ENCODE assay signal across 10 cellular contexts in the genomic region with DNA sequence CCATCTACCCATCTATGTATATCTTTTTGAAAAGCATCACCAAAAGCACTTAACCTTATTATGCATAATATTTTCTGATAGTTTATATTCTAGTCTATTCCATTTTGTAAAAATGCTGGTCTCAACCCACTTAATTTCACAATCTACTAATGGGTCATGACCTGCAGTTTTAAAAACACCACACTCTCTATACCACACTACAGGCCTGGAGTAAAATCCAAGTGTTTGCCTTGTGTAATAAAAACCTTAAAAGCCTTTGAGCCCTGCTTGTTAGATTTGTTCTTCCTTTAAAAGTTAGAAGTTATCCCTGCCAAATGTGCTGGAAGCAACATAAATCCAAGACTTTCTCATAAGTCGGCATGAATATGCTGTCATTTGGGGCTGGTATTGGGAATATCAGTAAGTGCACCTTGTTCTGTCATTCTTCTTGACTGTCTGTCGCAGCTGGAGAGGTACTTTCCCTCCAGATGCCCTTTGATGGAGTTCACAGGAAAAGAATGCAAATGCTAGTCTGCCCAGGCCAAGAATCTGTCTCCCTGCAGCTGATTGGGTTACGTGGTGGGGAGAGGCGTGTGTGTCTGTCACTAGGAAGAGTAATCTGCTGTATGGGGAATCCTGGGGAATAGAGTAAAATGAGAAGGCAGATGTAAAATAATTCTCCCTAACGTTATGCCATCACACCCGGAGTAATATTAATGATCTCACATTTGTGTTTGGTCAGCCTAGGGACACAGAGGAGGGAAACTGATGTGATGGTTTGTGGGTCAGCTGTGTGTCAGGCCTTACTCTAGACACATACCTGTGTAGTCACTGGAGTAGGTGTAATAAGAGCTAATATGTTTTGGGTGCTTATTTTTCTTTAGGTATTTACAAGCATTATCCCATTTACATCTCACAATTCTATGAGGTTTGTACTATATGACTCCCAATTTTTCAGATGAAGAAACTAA.
A peak's percentile ranks its signal among the peaks of the same experiment; 100 is the strongest.
DNase-seq lines count a peak whose midpoint lies in the region; ATAC-seq and TF ChIP-seq lines count a peak whose summit lies in the region.
"Had no signal": no experiment of that assay in that cellular context is flagged by ENCODE, and none has a peak within 500 bp of the region (broad histone marks: within the 10 kb centered on the region; RNA-seq: fewer than 3 reads in every experiment).

No MANE protein-coding gene starts in this region.

- H3K4me2 ChIP-seq in mesendoderm (ENCODE audit: low read length), result no peak overlapping the region

- H2BK5ac ChIP-seq in mesendoderm (ENCODE audit: low read length), result no peak overlapping the region

- H3K27me3 ChIP-seq in esophagus (ENCODE audit: control insufficient read depth in 1 of 2, insufficient read depth in 2 of 2, low read length in 2 of 2), result no peaks in the 10 kb centered on the region
- no peaks in the 10 kb centered on the region for H3K27me3 ChIP-seq in mesendoderm (ENCODE audit: insufficient read depth, low read length, poor library complexity)
- no peaks in the 10 kb centered on the region for H3K27me3 ChIP-seq in dorsolateral prefrontal cortex

- no peak overlapping the region for H3K18ac ChIP-seq in mesendoderm (ENCODE audit: low read length)

- no peak overlapping the region for H3K56ac ChIP-seq in mesendoderm (ENCODE audit: low read length)

- H2BK15ac ChIP-seq in mesendoderm (replicated peaks; ENCODE audit: low read depth), result no peak overlapping the region

- H4K8ac ChIP-seq in mesendoderm (ENCODE audit: low read depth, low read length), result no peak overlapping the region

- peak; percentile 47 for DNase-seq in AG08395 (ENCODE audit: low spot score)
- peak; percentile 63 for DNase-seq in mesendoderm
- no peak for DNase-seq in NCI-H2107 (lab: John Stamatoyannopoulos, UW)
- DNase-seq in ureter (ENCODE audit: low spot score), result no peak
- DNase-seq in LoVo (ENCODE audit: low spot score), result no peak
- DNase-seq in dorsolateral prefrontal cortex, result no peak
- DNase-seq: NCI-H82, WERI-Rb-1 had no signal

- no peaks in the 10 kb centered on the region for H3K9me3 ChIP-seq in esophagus (ENCODE audit: control insufficient read depth in 2 of 2, insufficient read depth in 1 of 2, low read depth in 1 of 2, low read length in 1 of 2)

- H3K9ac ChIP-seq in mesendoderm (ENCODE audit: low read length), result no peak overlapping the region

- intact Hi-C loops in dorsolateral prefrontal cortex (cut with DNase I), result no loop called here

- H3K4ac ChIP-seq in mesendoderm (ENCODE audit: low read depth, low read length), result no peak overlapping the region

- peak; percentile 60 for ATAC-seq in HG02852 (IDR thresholded peaks at IDR 0.05; ENCODE audit: unreplicated experiment)

- H2BK120ac ChIP-seq in mesendoderm (ENCODE audit: low read depth, low read length), result no peak overlapping the region

- H3K36me3 ChIP-seq in esophagus (ENCODE audit: control insufficient read depth in 2 of 2, insufficient read depth in 2 of 2, low read length in 1 of 2) (no peaks in the 10 kb centered on the region), mesendoderm (ENCODE audit: control insufficient read depth, insufficient read depth, low read length) (no peaks in the 10 kb centered on the region)
- H3K36me3 ChIP-seq: WERI-Rb-1 had no signal

- no peak overlapping the region for H3K4me3 ChIP-seq in esophagus (ENCODE audit: low read depth in 1 of 2, low read length in 2 of 2)
- H3K4me3 ChIP-seq in mesendoderm (ENCODE audit: low read length), result no peak overlapping the region
- no peak overlapping the region for H3K4me3 ChIP-seq in dorsolateral prefrontal cortex

- no peaks in the 10 kb centered on the region for H3K79me2 ChIP-seq in mesendoderm (ENCODE audit: control insufficient read depth, insufficient read depth, low read length)

- peak overlapping the region; percentile 1 to 11 for H3K27ac ChIP-seq in esophagus (ENCODE audit: low read depth in 2 of 2, low read length in 1 of 2)
- no peak overlapping the region for H3K27ac ChIP-seq in mesendoderm (ENCODE audit: low read depth, low read length)
- H3K27ac ChIP-seq in dorsolateral prefrontal cortex, result no peak overlapping the region
- H3K27ac ChIP-seq: WERI-Rb-1 had no signal

- H4K5ac ChIP-seq in mesendoderm (ENCODE audit: low read length), result no peak overlapping the region

- 24 to 34% methylated on average over 6 of the region's 6 CpGs for WGBS in esophagus, 2 donors
- no CpG with 5 or more reads among the region's 6 CpGs for WGBS in mesendoderm (ENCODE audit: extremely low coverage, insufficient coverage, low lambda C conversion rate)

- no peak for TF ChIP-seq CTCF in dorsolateral prefrontal cortex (IDR thresholded peaks at IDR 0.05 in 54 of 56, conservative IDR thresholded peaks at IDR 0.05 in 2 of 56; ENCODE audit: low read depth in 1 of 56, partially characterized antibody in 56 of 56)

- no peak overlapping the region for H3K23ac ChIP-seq in mesendoderm (ENCODE audit: low read length)

- no peak overlapping the region for H2AK5ac ChIP-seq in mesendoderm (ENCODE audit: low read length)

- H3K79me1 ChIP-seq in mesendoderm (ENCODE audit: low read length), result no peaks in the 10 kb centered on the region

- H3K4me1 ChIP-seq in esophagus (ENCODE audit: control insufficient read depth in 2 of 2, insufficient read depth in 2 of 2, low read length in 1 of 2), result peaks cover 0 to 3% of the 10 kb centered on the region in 2 donors
- H3K4me1 ChIP-seq in mesendoderm (ENCODE audit: control insufficient read depth, low read depth, low read length), result no peaks in the 10 kb centered on the region

Comparison
In these comparisons a context has a peak if more than half of its experiments do, and no peak if none do; other contexts are left out.
1. DNase-seq: peak in AG08395 (single experiment) and mesendoderm (single experiment); none in NCI-H2107 (single experiment), ureter (single experiment), LoVo (single experiment) and dorsolateral prefrontal cortex (0 of 10).
2. H3K27ac ChIP-seq: peak in esophagus (2 of 2); none in mesendoderm (single experiment) and dorsolateral prefrontal cortex (0 of 59).